In genomic region chr19:2811221-2811722, GRCh38 we compare ENCODE assay signal across 22 cellular contexts. TPM values are rescaled to one million over a fixed set of nuclear protein-coding genes. Genes with fewer than 3 reads are reported as not detected.
DNase-seq lines count a peak whose midpoint lies in the region; ATAC-seq and TF ChIP-seq lines count a peak whose summit lies in the region.
"Had no signal": no experiment of that assay in that cellular context is flagged by ENCODE, and none has a peak within 500 bp of the region (broad histone marks: within the 10 kb centered on the region; RNA-seq: fewer than 3 reads in every experiment).

No MANE protein-coding gene starts in this region.

- no peaks in the 10 kb centered on the region for H4K20me1 ChIP-seq in SK-N-SH (ENCODE audit: insufficient read depth)

- peaks cover 0 to 23% of the 10 kb centered on the region in 2 experiments; a peak in 1 of 4 replicates for H3K4me1 ChIP-seq in SK-N-SH (ENCODE audit: control insufficient read depth in 1 of 2, insufficient read depth in 2 of 2, low read depth in 1 of 2, low read length in 1 of 2)
- H3K4me1 ChIP-seq in right lobe of liver = peaks cover 0 to 8% (median 3%) of the 10 kb centered on the region in 4 donors
- no peaks in the 10 kb centered on the region for H3K4me1 ChIP-seq in foreskin keratinocyte

- no peaks in the 10 kb centered on the region for H3K9me3 ChIP-seq in SK-N-SH
- H3K9me3 ChIP-seq in right lobe of liver = no peaks in the 10 kb centered on the region

- no peak for TF ChIP-seq CTCF in SK-N-SH (IDR thresholded peaks at IDR 0.05)
- no peak for TF ChIP-seq CTCF in chondrocyte (IDR thresholded peaks at IDR 0.05)
- TF ChIP-seq CTCF in right lobe of liver (IDR thresholded peaks at IDR 0.05) = no peak
- TF ChIP-seq CTCF in foreskin keratinocyte (conservative IDR thresholded peaks at IDR 0.05) = no peak

- DNase-seq in SK-N-SH (peak; percentile 16), chondrocyte (ENCODE audit: low spot score) (peak; percentile 79), right lobe of liver (peak; percentile 66 to 89 (median 85)), foreskin keratinocyte (no peak), CD1c-positive myeloid dendritic cell (ENCODE audit: extremely low spot score) (no peak)
- DNase-seq: COR-L47; DMS53; NCI-H1092; NCI-H345; NCI-H526 treated with DMSO at 0.1 percent for 48 hours; NK-92 treated with Interleukin-12 subunit alpha and Interleukin-12 subunit beta, amount 100 ng/mL, for 24 hours; OCI-M1; T-cell had no signal

- H2AFZ ChIP-seq in SK-N-SH (ENCODE audit: low read depth) = no peak overlapping the region

- TF ChIP-seq RAD21 in SK-N-SH (IDR thresholded peaks at IDR 0.05; ENCODE audit: low read length) = no peak

- H3K9ac ChIP-seq in SK-N-SH = no peak overlapping the region
- H3K9ac ChIP-seq: KMS-11 had no signal

- 96% methylated on average over 15 of the region's 20 CpGs for WGBS in SK-N-SH (ENCODE audit: low lambda C conversion rate)
- 29% methylated on average over 9 of the region's 20 CpGs for WGBS in right lobe of liver (ENCODE audit: insufficient coverage, low coverage, low lambda C conversion rate, missing lambda C conversion rate)

- H3K36me3 ChIP-seq in SK-N-SH (replicated peaks in 1 of 2; ENCODE audit: control insufficient read depth in 1 of 2, insufficient read depth in 2 of 2, low read length in 1 of 2) (peaks cover 3 to 60% of the 10 kb centered on the region in 2 experiments), right lobe of liver (peaks cover 0 to 18% (median 1%) of the 10 kb centered on the region in 4 donors)

- H3F3A ChIP-seq in SK-N-SH (replicated peaks; ENCODE audit: insufficient read depth) = no peaks in the 10 kb centered on the region

- ATAC-seq in SK-N-SH treated with all-trans-retinoic acid at 6 μM for 48 hours (no peak), right lobe of liver (peak; percentile 72 to 85 (median 76)), foreskin keratinocyte (no peak), GM18502 (IDR thresholded peaks at IDR 0.05; ENCODE audit: poor library complexity, unreplicated experiment) (no peak), HG02973 (IDR thresholded peaks at IDR 0.05; ENCODE audit: unreplicated experiment) (no peak)
- ATAC-seq: GM12878, T-cell had no signal

- H3K4me3 ChIP-seq in SK-N-SH (ENCODE audit: low read depth in 2 of 2, low read length in 1 of 2) (no peak overlapping the region), right lobe of liver (peak overlapping the region in 2 of 3 donors; percentile 23 to 24)
- H3K4me3 ChIP-seq: GM12878 had no signal

- H3K4me1 Mint-ChIP-seq in chondrocyte (ENCODE audit: low read depth) = no peaks in the 10 kb centered on the region

- TF ChIP-seq EP300 in SK-N-SH (IDR thresholded peaks at IDR 0.05; ENCODE audit: borderline replicate concordance in 1 of 2, low read depth in 1 of 2, low read length in 1 of 2) = no peak

- H3K9me3 Mint-ChIP-seq in chondrocyte (ENCODE audit: low read depth) = no peaks in the 10 kb centered on the region
- H3K9me3 Mint-ChIP-seq: T-cell had no signal

- no peak overlapping the region for H3K4me2 ChIP-seq in SK-N-SH
- H3K4me2 ChIP-seq: KMS-11 had no signal

- H3K4me3 Mint-ChIP-seq in chondrocyte (ENCODE audit: unreplicated experiment) = no peak overlapping the region
- H3K4me3 Mint-ChIP-seq: T-cell had no signal

- intact Hi-C loops in right lobe of liver (cut with DNase I) = no loop called here

- H3K27me3 ChIP-seq in SK-N-SH (ENCODE audit: insufficient read depth) = no peaks in the 10 kb centered on the region
- no peaks in the 10 kb centered on the region for H3K27me3 ChIP-seq in right lobe of liver
- no peaks in the 10 kb centered on the region for H3K27me3 ChIP-seq in foreskin keratinocyte

- no peaks in the 10 kb centered on the region for H3K79me2 ChIP-seq in SK-N-SH (ENCODE audit: insufficient read depth)

- CTCF ChIA-PET in SK-N-SH (lab: Yijun Ruan, JAX) = interaction anchor here (1.6 to 2.4 kb wide), 2 partner anchors 8 to 76 kb away, joined by 6 to 9 read pairs; partner anchors contain the start of gene ZNF554

- H3K27ac ChIP-seq in SK-N-SH (ENCODE audit: low read depth in 2 of 2, low read length in 1 of 2) (no peak overlapping the region), right lobe of liver (peak overlapping the region in 2 of 3 donors; percentile 75 to 85), foreskin keratinocyte (no peak overlapping the region)
- H3K27ac ChIP-seq: 22Rv1, HL-60, KMS-11, RWPE1 had no signal

- H3K27me3 Mint-ChIP-seq in chondrocyte (ENCODE audit: low read depth) = no peaks in the 10 kb centered on the region
- H3K27me3 Mint-ChIP-seq: T-cell had no signal

- TF ChIP-seq POLR2A in right lobe of liver (IDR thresholded peaks at IDR 0.05) = peak; percentile 27

- POLR2A ChIA-PET in SK-N-SH (lab: Yijun Ruan, JAX) = no interaction called here

- no peak overlapping the region for H3K27ac Mint-ChIP-seq in chondrocyte (ENCODE audit: unreplicated experiment)
- H3K27ac Mint-ChIP-seq: T-cell had no signal

- no peaks in the 10 kb centered on the region for H3K9me2 ChIP-seq in SK-N-SH

- H3K36me3 Mint-ChIP-seq in chondrocyte (ENCODE audit: low read depth) = peaks cover 3% of the 10 kb centered on the region

TF ChIP-seq in SK-N-SH, 30 proteins besides CTCF, POLR2A, EP300 and RAD21 (continues in another document):
- TF ChIP-seq MXI1 (IDR thresholded peaks at IDR 0.05; ENCODE audit: low read depth, low read length) = no peak
- TF ChIP-seq ELF1 (IDR thresholded peaks at IDR 0.05) = no peak
- TF ChIP-seq TEAD4 (IDR thresholded peaks at IDR 0.05; ENCODE audit: borderline replicate concordance, insufficient read depth) = no peak
- TF ChIP-seq USF1 (IDR thresholded peaks at IDR 0.05; ENCODE audit: borderline replicate concordance, low read depth) = no peak
- TF ChIP-seq GATA2 (CRISPR knock-in tag; IDR thresholded peaks at IDR 0.05) = no peak
- no peak for TF ChIP-seq NRF1 (IDR thresholded peaks at IDR 0.05; ENCODE audit: low read depth, low read length)
- TF ChIP-seq SIN3A (IDR thresholded peaks at IDR 0.05; ENCODE audit: borderline replicate concordance, low read depth, low read length) = no peak

TF ChIP-seq in SK-N-SH treated with all-trans-retinoic acid at 6 μM for 48 hours, 23 proteins besides CTCF, POLR2A, EP300 and RAD21:
- TF ChIP-seq ISL1 (CRISPR knock-in tag; IDR thresholded peaks at IDR 0.05) (no peak), RARB (CRISPR knock-in tag; IDR thresholded peaks at IDR 0.05) (no peak), ZNF70 (CRISPR knock-in tag; IDR thresholded peaks at IDR 0.05) (no peak), PPARA (CRISPR knock-in tag; IDR thresholded peaks at IDR 0.05; ENCODE audit: borderline replicate concordance) (no peak), ZNF8 (CRISPR knock-in tag; IDR thresholded peaks at IDR 0.05) (no peak)

RNA-seq across cellular contexts. Expression of gene ZNF554, which starts 8.4 kb away (rescaled TPM):
- polyA plus RNA-seq in SK-N-SH (2012; rRNA removed) (1.7 and 2.1 TPM in 2 replicates), foreskin keratinocyte (1.2 and 1.4 TPM in 2 replicates)
- 1.1 and 1.3 TPM in 2 replicates for polyA plus RNA-seq in SK-N-SH (2012; cell fraction: cytosol; rRNA removed)
- polyA plus RNA-seq in SK-N-SH (2012; cell fraction: nucleus; rRNA removed) = 5.6 and 5.8 TPM in 2 replicates
- total RNA-seq in chondrocyte (4.1 to 4.5 TPM (median 4.4 TPM) in 3 replicates), right lobe of liver (1 to 10 TPM; 1.4 to 2.5 (median 1.9) TPM), foreskin keratinocyte (2.3 and 2.7 TPM in 2 replicates)

RNA-seq across cellular contexts. Expression of gene THOP1, which starts 26.0 kb away (rescaled TPM):
- 124 and 138 TPM in 2 replicates for polyA plus RNA-seq in SK-N-SH (2012; rRNA removed)
- 57.3 and 90.2 TPM in 2 replicates for polyA plus RNA-seq in SK-N-SH (2012; cell fraction: cytosol; rRNA removed)
- polyA plus RNA-seq in SK-N-SH (2012; cell fraction: nucleus; rRNA removed) = 210 and 269 TPM in 2 replicates
- 46.9 to 78.0 TPM (median 48.4 TPM) in 3 replicates for total RNA-seq in chondrocyte
- 10 to 100 TPM; 25.5 to 61.8 (median 33.0) TPM for total RNA-seq in right lobe of liver
- total RNA-seq in foreskin keratinocyte = 113 and 136 TPM in 2 replicates
- 109 and 115 TPM in 2 replicates for polyA plus RNA-seq in foreskin keratinocyte

RNA-seq across cellular contexts. Expression of gene SGTA, which starts 28.2 kb away (rescaled TPM):
- 60.4 and 78.4 TPM in 2 replicates for polyA plus RNA-seq in SK-N-SH (2012; rRNA removed)
- polyA plus RNA-seq in SK-N-SH (2012; cell fraction: cytosol; rRNA removed) = 31.1 and 45.4 TPM in 2 replicates
- 58.8 and 85.2 TPM in 2 replicates for polyA plus RNA-seq in SK-N-SH (2012; cell fraction: nucleus; rRNA removed)
- 36.6 to 42.2 TPM (median 37.7 TPM) in 3 replicates for total RNA-seq in chondrocyte
- 10 to 100 TPM; 21.5 to 41.7 (median 23.7) TPM for total RNA-seq in right lobe of liver
- 67.5 and 73.8 TPM in 2 replicates for total RNA-seq in foreskin keratinocyte
- polyA plus RNA-seq in foreskin keratinocyte = 83.5 and 83.7 TPM in 2 replicates

RNA-seq across cellular contexts. Expression of gene ZNF555, which starts 30.0 kb away (rescaled TPM):
- polyA plus RNA-seq in SK-N-SH (2012; rRNA removed) (1.4 and 2.2 TPM in 2 replicates), foreskin keratinocyte (1.7 and 2.4 TPM in 2 replicates)
- 1.8 and 2.1 TPM in 2 replicates for polyA plus RNA-seq in SK-N-SH (2012; cell fraction: cytosol; rRNA removed)
- polyA plus RNA-seq in SK-N-SH (2012; cell fraction: nucleus; rRNA removed) = 2.0 and 3.1 TPM in 2 replicates
- total RNA-seq in chondrocyte (7.4 to 9.2 TPM (median 8.5 TPM) in 3 replicates), right lobe of liver (1 to 10 TPM in 5 of 6 experiments, under 1 TPM in 1; 0.87 to 2.6 (median 2.1) TPM), foreskin keratinocyte (4.3 and 4.4 TPM in 2 replicates)

RNA-seq across cellular contexts. Expression of gene ZNF556, which starts 55.9 kb away (rescaled TPM):
- polyA plus RNA-seq in SK-N-SH (2012; rRNA removed) (0.46 and 0.67 TPM in 2 replicates), foreskin keratinocyte (not detected in 2 replicates)
- 0.63 and 0.71 TPM in 2 replicates for polyA plus RNA-seq in SK-N-SH (2012; cell fraction: cytosol; rRNA removed)
- 0.87 and 1.0 TPM in 2 replicates for polyA plus RNA-seq in SK-N-SH (2012; cell fraction: nucleus; rRNA removed)
- total RNA-seq in chondrocyte (not detected in 3 replicates), right lobe of liver (not detected), foreskin keratinocyte (not detected in 2 replicates)
- total RNA-seq: GM12878, MCF 10A, T-cell had no signal
- polyA plus RNA-seq: GM12878 had no signal

Comparison
In these comparisons a context has a peak if more than half of its experiments do, and no peak if none do; other contexts are left out.
1. DNase-seq: peak in SK-N-SH (single experiment), chondrocyte (single experiment) and right lobe of liver (3 of 3); none in foreskin keratinocyte (0 of 2) and CD1c-positive myeloid dendritic cell (single experiment).
2. H3K27ac ChIP-seq: peak in right lobe of liver (2 of 3); none in SK-N-SH (0 of 2) and foreskin keratinocyte (single experiment).
3. H3K4me3 ChIP-seq: peak in right lobe of liver (2 of 3); none in SK-N-SH (0 of 2).
4. ATAC-seq: peak in right lobe of liver (4 of 4); none in SK-N-SH treated with all-trans-retinoic acid at 6 μM for 48 hours (single experiment), foreskin keratinocyte (single experiment), GM18502 (single experiment) and HG02973 (single experiment).